Comparison of ENCODE assay signal across 1 cellular context in genomic region chr2:158439062-158439461, GRCh38. TPM values are rescaled to one million over a fixed set of nuclear protein-coding genes. Genes with fewer than 3 reads are reported as not detected.
"Had no signal": no experiment of that assay in that cellular context is flagged by ENCODE, and none has a peak within 500 bp of the region (broad histone marks: within the 10 kb centered on the region; RNA-seq: fewer than 3 reads in every experiment).

No MANE protein-coding gene starts in this region.

RNA-seq across cellular contexts. Expression of gene CCDC148, which starts 17.5 kb away (rescaled TPM):
- total RNA-seq: vagina had no signal
